Comparison of ENCODE assay signal across 22 cellular contexts in the genomic region with DNA sequence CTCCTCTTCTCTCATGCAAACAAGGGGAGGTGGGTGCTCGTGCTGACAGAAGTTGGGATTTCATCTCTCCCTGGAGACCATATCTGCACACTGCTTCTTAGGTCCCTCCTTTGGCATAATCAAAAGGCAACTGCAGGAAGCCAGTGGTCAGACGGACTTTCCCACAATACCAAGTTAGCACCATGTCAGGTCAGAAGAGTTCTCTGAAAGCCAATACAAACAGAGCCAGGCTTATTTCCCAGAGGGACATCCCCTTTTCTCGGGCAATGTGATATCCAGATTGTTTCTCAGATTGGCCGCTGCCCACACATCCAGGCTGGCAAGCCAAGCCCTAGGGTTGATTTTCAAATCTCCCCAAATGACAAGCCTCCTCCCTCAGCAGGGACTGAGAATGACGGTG.
"Had no signal": no experiment of that assay in that cellular context is flagged by ENCODE, and none has a peak within 500 bp of the region (broad histone marks: within the 10 kb centered on the region; RNA-seq: fewer than 3 reads in every experiment).

No MANE protein-coding gene starts in this region.

- ATAC-seq: foreskin keratinocyte; gastroesophageal sphincter; heart left ventricle; left lung; mucosa of descending colon; naive thymus-derived CD4-positive, alpha-beta T cell; stimulated activated naive B cell treated with anti-CD40 and anti-IgM and Interleukin-4, amounts not matched to agents 10 μg/mL and 1 μg/mL and 100 μg/mL, for 72 hours had no signal

- H3K4me1 ChIP-seq: esophagus muscularis mucosa, foreskin keratinocyte, gastroesophageal sphincter, heart left ventricle, left lung, prostate gland, right atrium auricular region, spleen, upper lobe of left lung had no signal

- DNase-seq: dermis blood vessel endothelial cell; effector memory CD4-positive, alpha-beta T cell; foreskin keratinocyte; heart left ventricle; kidney; left lung; mesenchymal stem cell; mucosa of descending colon; naive thymus-derived CD4-positive, alpha-beta T cell; nucleus accumbens; spleen; stimulated activated naive B cell treated with anti-CD40 and anti-IgM and Interleukin-4, amounts not matched to agents 10 μg/mL and 1 μg/mL and 100 μg/mL, for 72 hours; upper lobe of left lung had no signal

- H3K27ac ChIP-seq: coronary artery, esophagus muscularis mucosa, foreskin keratinocyte, gastroesophageal sphincter, heart left ventricle, hepatocyte, left lung, prostate gland, right atrium auricular region, skin epidermis, spleen, thoracic aorta, tibial nerve, upper lobe of left lung had no signal

- H3K9me3 ChIP-seq: esophagus muscularis mucosa, gastroesophageal sphincter, heart left ventricle, left lung, mucosa of descending colon, prostate gland, right atrium auricular region, thoracic aorta, tibial nerve, upper lobe of left lung had no signal

- H3K27me3 ChIP-seq: esophagus muscularis mucosa, foreskin keratinocyte, gastroesophageal sphincter, heart left ventricle, hepatocyte, left lung, right atrium auricular region, spleen, tibial nerve, upper lobe of left lung had no signal

- H3K4me3 ChIP-seq: coronary artery, esophagus muscularis mucosa, gastroesophageal sphincter, heart left ventricle, hepatocyte, left lung, mucosa of descending colon, prostate gland, right atrium auricular region, skin epidermis, spleen, thoracic aorta, tibial nerve, upper lobe of left lung had no signal

- H3K4me2 ChIP-seq: hepatocyte had no signal

- H3K36me3 ChIP-seq: esophagus muscularis mucosa, gastroesophageal sphincter, heart left ventricle, left lung, prostate gland, right atrium auricular region, spleen, thoracic aorta, tibial nerve, upper lobe of left lung had no signal
